In genomic region chr10:99756158-99756557, GRCh38 we compare ENCODE assay signal across 28 cellular contexts.
"Had no signal": no experiment of that assay in that cellular context is flagged by ENCODE, and none has a peak within 500 bp of the region (broad histone marks: within the 10 kb centered on the region; RNA-seq: fewer than 3 reads in every experiment).

No MANE protein-coding gene starts in this region.

- FAIRE-seq: pancreas had no signal

- H3K27me3 ChIP-seq: neutrophil, pancreas, spleen, suprapubic skin, testis, tibial artery, transverse colon, upper lobe of right lung, uterus had no signal

- H3K36me3 ChIP-seq: uterus had no signal

- H3K4me3 ChIP-seq: pancreas, prostate gland, skin epidermis, smooth muscle cell, spleen, suprapubic skin, testis, tibial artery, transverse colon, upper lobe of right lung, uterus had no signal

- ATAC-seq: naive thymus-derived CD8-positive, alpha-beta T cell; natural killer cell treated with Interleukin-12 subunit alpha and Interleukin-12 subunit beta and Interleukin-15 and Interleukin-18, amount 100 ng/mL, for 72 hours; pancreas; right cardiac atrium; sciatic nerve; stimulated activated memory B cell treated with anti-CD40 and anti-IgM and Interleukin-4, amounts not matched to agents 10 μg/mL and 1 μg/mL and 100 μg/mL, for 72 hours; stimulated activated naive CD8-positive, alpha-beta T cell treated with anti-CD3 and anti-CD28 coated beads, Interleukin-15, amount 100 ng/mL, for 72 hours; stimulated activated naive CD8-positive, alpha-beta T cell treated with anti-CD3 and anti-CD28 coated beads, Interleukin-15, Interleukin-2, amounts not matched to agents 100 U/mL and 50 U/mL, for 24 hours; upper lobe of right lung had no signal

- H3K27ac ChIP-seq: neutrophil, pancreas, prostate gland, skin epidermis, spleen, suprapubic skin, testis, tibial artery, transverse colon, upper lobe of right lung, uterus had no signal

- H3K4me1 ChIP-seq: pancreas, prostate gland, spleen, suprapubic skin, testis, tibial artery, upper lobe of right lung, uterus had no signal

- DNase-seq: naive thymus-derived CD8-positive, alpha-beta T cell; nephron progenitor cell; nucleus accumbens; pancreas; right cardiac atrium; spleen; stimulated activated CD4-positive, alpha-beta T cell treated with anti-CD3 and anti-CD28 coated beads, Interleukin-12 subunit alpha, Interleukin-12 subunit beta, amount 100 ng/mL, for 4 hours; stimulated activated CD4-positive, alpha-beta T cell treated with anti-CD3 and anti-CD28 coated beads, Interleukin-1b, Interleukin-23, amount 100 ng/mL, for 48 hours; stimulated activated CD4-positive, alpha-beta T cell treated with anti-CD3 and anti-CD28 coated beads, Interleukin-4, amount 100 ng/mL, for 1 hour; stimulated activated CD4-positive, alpha-beta T cell treated with anti-CD3 and anti-CD28 coated beads, Interleukin-4, amount 100 ng/mL, for 4 hours; stimulated activated CD8-positive, alpha-beta memory T cell treated with anti-CD3 and anti-CD28 coated beads, Interleukin-4, amount 100 ng/mL, for 48 hours; stimulated activated naive CD4-positive, alpha-beta T cell; stimulated activated naive CD8-positive, alpha-beta T cell treated with anti-CD3 and anti-CD28 coated beads, Interleukin-15, amount 100 ng/mL, for 72 hours; stimulated activated naive CD8-positive, alpha-beta T cell treated with anti-CD3 and anti-CD28 coated beads, Interleukin-15, Interleukin-2, amounts not matched to agents 100 U/mL and 50 U/mL, for 24 hours; substantia nigra; testis; tibial artery; transverse colon; upper lobe of right lung; uterus had no signal

- H3K4me2 ChIP-seq: smooth muscle cell had no signal

- H3K9me3 ChIP-seq: neutrophil, pancreas, prostate gland, spleen, suprapubic skin, testis, tibial artery, transverse colon, upper lobe of right lung, uterus had no signal
